In the genomic region with DNA sequence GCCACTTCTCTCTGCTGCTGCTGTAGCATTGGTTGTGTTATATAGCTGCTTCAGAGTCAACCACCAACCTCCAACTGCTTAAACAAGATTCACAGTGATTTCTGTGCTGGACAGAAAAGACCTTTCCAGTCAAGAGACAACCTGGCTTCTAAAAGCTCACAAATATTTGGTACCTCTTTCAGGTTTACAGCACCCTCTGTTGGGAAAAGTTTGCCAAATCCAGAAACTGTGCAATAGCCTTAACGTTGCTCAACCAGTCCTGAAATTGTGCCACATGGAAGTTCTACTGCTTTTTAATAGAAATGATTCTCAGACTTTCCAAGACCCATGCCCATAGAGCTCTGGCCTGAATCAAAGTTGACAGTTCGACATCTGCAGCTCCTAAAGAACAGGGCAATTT, we compare ENCODE assay signal across 8 cellular contexts.
DNase-seq lines count a peak whose midpoint lies in the region; ATAC-seq, FAIRE-seq and TF ChIP-seq lines count a peak whose summit lies in the region.

No MANE protein-coding gene starts in this region.

- no peaks in the 10 kb centered on the region for H3K27me3 ChIP-seq in astrocyte (ENCODE audit: insufficient read depth, low read length)

- H3K36me3 ChIP-seq in KOPT-K1 (ENCODE audit: insufficient read depth, low read length) (no peaks in the 10 kb centered on the region), astrocyte (ENCODE audit: insufficient read depth, low read length) (no peaks in the 10 kb centered on the region)

- no peak overlapping the region for H3K4me3 ChIP-seq in GM12865 (ENCODE audit: low read depth, low read length)
- H3K4me3 ChIP-seq in astrocyte (ENCODE audit: insufficient read depth, low read depth, low read length) = no peak overlapping the region

- no peaks in the 10 kb centered on the region for H3K36me3 Mint-ChIP-seq in astrocyte (ENCODE audit: low read depth, unreplicated experiment)
- H3K36me3 Mint-ChIP-seq in nephron (ENCODE audit: low read depth) = no peaks in the 10 kb centered on the region

- TF ChIP-seq CTCF in GM12865 (IDR thresholded peaks at IDR 0.05; ENCODE audit: insufficient read depth, low read depth, low read length, missing control alignments) (no peak), astrocyte (IDR thresholded peaks at IDR 0.05; ENCODE audit: insufficient read depth, low read depth, low read length) (peak; percentile 11), nephron (IDR thresholded peaks at IDR 0.05; ENCODE audit: unreplicated experiment in 3 of 3) (peak; percentile 28 to 47 (median 38))

- peak overlapping the region; percentile 18 for H3K27ac ChIP-seq in KOPT-K1 (ENCODE audit: low read depth, low read length, poor library complexity, severe bottlenecking)
- H3K27ac ChIP-seq in astrocyte (ENCODE audit: low read depth, low read length) = no peak overlapping the region

- no peak overlapping the region for H3K4me3 Mint-ChIP-seq in astrocyte (ENCODE audit: unreplicated experiment)
- no peak overlapping the region for H3K4me3 Mint-ChIP-seq in nephron

- H3K4me2 ChIP-seq in astrocyte (ENCODE audit: low read length) = no peak overlapping the region

- H4K20me1 ChIP-seq in astrocyte (ENCODE audit: insufficient read depth, low read length) = no peaks in the 10 kb centered on the region

- no peak overlapping the region for H2AFZ ChIP-seq in astrocyte (ENCODE audit: low read depth, low read length)

- H3K27ac Mint-ChIP-seq in astrocyte (ENCODE audit: unreplicated experiment) (no peak overlapping the region), nephron (peak overlapping the region in 1 of 3 experiments; percentile 62)

- H3K27me3 Mint-ChIP-seq in astrocyte (ENCODE audit: low read depth, unreplicated experiment) (no peaks in the 10 kb centered on the region), nephron (ENCODE audit: low read depth) (no peaks in the 10 kb centered on the region)

- H3K9ac ChIP-seq in astrocyte (ENCODE audit: low read length) = no peak overlapping the region

- H3K4me1 ChIP-seq in astrocyte (ENCODE audit: insufficient read depth, low read length) = no peaks in the 10 kb centered on the region

- peak; percentile 74 for FAIRE-seq in astrocyte (lab: Jason Lieb, UNC)

- DNase-seq in GM12865 (ENCODE audit: low read depth) (peak; percentile 17), astrocyte (ENCODE audit: low read depth) (peak; percentile 10), HK-2 (ENCODE audit: unreplicated experiment) (no peak), NOMO-1 treated with dmso at 0.1 percent for 144 hours (lab: John Stamatoyannopoulos, UW; ENCODE audit: unreplicated experiment) (no peak), T-helper 2 cell (no peak)

- no peaks in the 10 kb centered on the region for H3K79me2 ChIP-seq in astrocyte (ENCODE audit: insufficient read depth, low read length)

- H3K9me3 ChIP-seq in KOPT-K1 (ENCODE audit: insufficient read depth, low read length, poor library complexity, severe bottlenecking) = no peaks in the 10 kb centered on the region
- no peaks in the 10 kb centered on the region for H3K9me3 ChIP-seq in astrocyte (ENCODE audit: insufficient read depth, low read depth, low read length)

- peaks cover 5% of the 10 kb centered on the region for H3K4me1 Mint-ChIP-seq in astrocyte (ENCODE audit: low read depth, unreplicated experiment)
- no peaks in the 10 kb centered on the region for H3K4me1 Mint-ChIP-seq in nephron

- H3K9me3 Mint-ChIP-seq in astrocyte (ENCODE audit: unreplicated experiment) = no peaks in the 10 kb centered on the region
- no peaks in the 10 kb centered on the region for H3K9me3 Mint-ChIP-seq in nephron

- no peak for ATAC-seq in HG03460 (IDR thresholded peaks at IDR 0.05; ENCODE audit: unreplicated experiment)

Comparison
In these comparisons a context has a peak if more than half of its experiments do, and no peak if none do; other contexts are left out.
1. DNase-seq: peak in GM12865 (single experiment) and astrocyte (single experiment); none in HK-2 (single experiment), NOMO-1 treated with dmso at 0.1 percent for 144 hours (single experiment) and T-helper 2 cell (0 of 5).